ENCODE assay signal across 22 cellular contexts in genomic region chr2:236638707-236639106, GRCh38.
DNase-seq lines count a peak whose midpoint lies in the region; TF ChIP-seq lines count a peak whose summit lies in the region.
"Had no signal": no experiment of that assay in that cellular context is flagged by ENCODE, and none has a peak within 500 bp of the region (broad histone marks: within the 10 kb centered on the region; RNA-seq: fewer than 3 reads in every experiment).

No MANE protein-coding gene starts in this region.

- H3K27ac Mint-ChIP-seq in endodermal cell (no peak overlapping the region), type B pancreatic cell (no peak overlapping the region)
- H3K27ac Mint-ChIP-seq: CD4-positive, alpha-beta memory T cell had no signal

- H3K4me1 ChIP-seq in endodermal cell (ENCODE audit: control insufficient read depth, insufficient read depth, low read length) (no peaks in the 10 kb centered on the region), vagina (peaks cover 20% of the 10 kb centered on the region)
- H3K4me1 ChIP-seq: HAP-1 had no signal

- 73 to 89% methylated on average over 3 to 7 of the region's 7 CpGs for WGBS in endodermal cell (ENCODE audit: insufficient coverage in 1 of 2, insufficient read length in 1 of 2), 2 experiments

- H3K36me3 Mint-ChIP-seq in endodermal cell (ENCODE audit: low read depth): no peaks in the 10 kb centered on the region
- H3K36me3 Mint-ChIP-seq in type B pancreatic cell: peaks cover 6% of the 10 kb centered on the region
- H3K36me3 Mint-ChIP-seq: CD4-positive, alpha-beta memory T cell had no signal

- H3K4me3 Mint-ChIP-seq in endodermal cell (no peak overlapping the region), type B pancreatic cell (no peak overlapping the region)
- H3K4me3 Mint-ChIP-seq: CD4-positive, alpha-beta memory T cell had no signal

- H3K4me1 Mint-ChIP-seq in endodermal cell: peaks cover 4% of the 10 kb centered on the region
- H3K4me1 Mint-ChIP-seq in type B pancreatic cell (ENCODE audit: unreplicated experiment): peaks cover 14% of the 10 kb centered on the region
- H3K4me1 Mint-ChIP-seq: CD4-positive, alpha-beta memory T cell had no signal

- H3K36me3 ChIP-seq in endodermal cell (ENCODE audit: control insufficient read depth, insufficient read depth, low read length) (no peaks in the 10 kb centered on the region), vagina (no peaks in the 10 kb centered on the region)
- H3K36me3 ChIP-seq: HAP-1, MG63 had no signal

- H3K9me3 ChIP-seq in endodermal cell (ENCODE audit: control insufficient read depth, low read length): peaks cover 4% of the 10 kb centered on the region
- no peaks in the 10 kb centered on the region for H3K9me3 ChIP-seq in vagina
- H3K9me3 ChIP-seq: HAP-1 had no signal

- no peak overlapping the region for H3K9ac ChIP-seq in endodermal cell (ENCODE audit: extremely low read depth, low read length, poor library complexity, severe bottlenecking)

- no peaks in the 10 kb centered on the region for H3K27me3 ChIP-seq in endodermal cell (ENCODE audit: control insufficient read depth, insufficient read depth, low read length, poor library complexity, severe bottlenecking)
- no peaks in the 10 kb centered on the region for H3K27me3 ChIP-seq in vagina
- H3K27me3 ChIP-seq: MG63 had no signal

- H3K4me3 ChIP-seq in endodermal cell (ENCODE audit: low read length) (no peak overlapping the region), vagina (no peak overlapping the region)
- H3K4me3 ChIP-seq: HAP-1, MG63 had no signal

- TF ChIP-seq POLR2A in vagina (IDR thresholded peaks at IDR 0.05): no peak

- H3K27me3 Mint-ChIP-seq in endodermal cell (ENCODE audit: insufficient read depth) (peaks cover 25% of the 10 kb centered on the region), type B pancreatic cell (no peaks in the 10 kb centered on the region)

- H3K27ac ChIP-seq in endodermal cell (ENCODE audit: low read depth, low read length) (no peak overlapping the region), vagina (no peak overlapping the region)

- peaks cover 9% of the 10 kb centered on the region for H3K9me3 Mint-ChIP-seq in endodermal cell
- H3K9me3 Mint-ChIP-seq in type B pancreatic cell: peaks cover 8% of the 10 kb centered on the region

- intact Hi-C loops in posterior vena cava (cut with DNase I) (no loop called here), vagina (cut with DNase I) (no loop called here)

- TF ChIP-seq CTCF in endodermal cell (conservative IDR thresholded peaks at IDR 0.05): no peak
- TF ChIP-seq CTCF in vagina (IDR thresholded peaks at IDR 0.05): no peak
- TF ChIP-seq CTCF in type B pancreatic cell (conservative IDR thresholded peaks at IDR 0.05): no peak

- peak; percentile 43 for DNase-seq in activated CD8-positive, alpha-beta memory T cell treated with anti-CD3 and anti-CD28 coated beads for 24 hours
- no peak for DNase-seq in activated CD8-positive, alpha-beta memory T cell treated with anti-CD3 and anti-CD28 coated beads, Interleukin-2, amount 50 U/mL, for 4 hours
- DNase-seq in endodermal cell: peak; percentile 25
- DNase-seq in posterior vena cava (ENCODE audit: low spot score): peak; percentile 72
- peak; percentile 74 to 79 for DNase-seq in vagina (ENCODE audit: extremely low spot score in 2 of 2)
- no peak for DNase-seq in type B pancreatic cell (ENCODE audit: extremely low spot score, unreplicated experiment)
- no peak for DNase-seq in NCI-H1048 (lab: John Stamatoyannopoulos, UW)
- DNase-seq in hepatic stellate cell (ENCODE audit: low spot score): no peak
- DNase-seq: 8988T; Calu3; CD4-positive, alpha-beta memory T cell; DMS53; IMR-90; Karpas-422; MG63; NCI-H1105; NCI-H1694; NCI-H526 treated with DMSO at 0.1 percent for 48 hours; NK-92 treated with Interleukin-12 subunit alpha and Interleukin-12 subunit beta, amount 100 ng/mL, for 24 hours; OCI-M1; RPMI8226 had no signal

Comparison
In these comparisons a context has a peak if more than half of its experiments do, and no peak if none do; other contexts are left out.
1. DNase-seq: peak in activated CD8-positive, alpha-beta memory T cell treated with anti-CD3 and anti-CD28 coated beads for 24 hours (single experiment), endodermal cell (single experiment), posterior vena cava (single experiment) and vagina (2 of 2); none in activated CD8-positive, alpha-beta memory T cell treated with anti-CD3 and anti-CD28 coated beads, Interleukin-2, amount 50 U/mL, for 4 hours (single experiment), type B pancreatic cell (single experiment), NCI-H1048 (single experiment) and hepatic stellate cell (single experiment).